39 cellular contexts compared by ENCODE assay signal in genomic region chr7:68581417-68581816, GRCh38.
"Had no signal": no experiment of that assay in that cellular context is flagged by ENCODE, and none has a peak within 500 bp of the region (broad histone marks: within the 10 kb centered on the region; RNA-seq: fewer than 3 reads in every experiment).

No MANE protein-coding gene starts in this region.

- H3K27ac ChIP-seq: adrenal gland, ascending aorta, body of pancreas, brain microvascular endothelial cell, breast epithelium, cardiac muscle cell had no signal

- H3K4me3 ChIP-seq: adrenal gland, ascending aorta, body of pancreas, breast epithelium, cardiac muscle cell had no signal

- H3K9me3 ChIP-seq: adrenal gland had no signal

- DNase-seq: activated effector memory CD4-positive, alpha-beta T cell treated with anti-CD3 and anti-CD28 coated beads, Interleukin-2, amount 50 U/mL, for 16 hours; activated effector memory CD4-positive, alpha-beta T cell treated with Interleukin-2 at 50 U/mL for 16 hours; activated gamma-delta T cell; activated gamma-delta T cell treated with Interleukin-2 at 50 U/mL for 16 hours; activated naive CD4-positive, alpha-beta T cell; activated naive CD4-positive, alpha-beta T cell treated with anti-CD3 and anti-CD28 coated beads for 36 hours; activated naive CD4-positive, alpha-beta T cell treated with anti-CD3 and anti-CD28 coated beads, Interleukin-2, amount 10 ng/mL, durations not matched to agents 7 days and 5 days; activated naive CD4-positive, alpha-beta T cell treated with anti-CD3 and anti-CD28 coated beads, Interleukin-2, amount 50 U/mL, for 16 hours; activated naive CD4-positive, alpha-beta T cell treated with Interleukin-2 at 50 U/mL for 16 hours; activated naive CD8-positive, alpha-beta T cell treated with anti-CD3 and anti-CD28 coated beads for 36 hours; activated naive CD8-positive, alpha-beta T cell treated with anti-CD3 and anti-CD28 coated beads, Interleukin-2, amount 10 ng/mL, durations not matched to agents 7 days and 5 days; activated naive CD8-positive, alpha-beta T cell treated with anti-CD3 and anti-CD28 coated beads, Interleukin-2, amount 50 U/mL, for 24 hours; activated T-cell treated with anti-CD3 and anti-CD28 coated beads, Interleukin-2, amount 50 U/mL, for 24 hours; activated T-cell treated with anti-CD3 and anti-CD28 coated beads, Interleukin-2, amount 50 U/mL, for 4 hours; activated T-cell treated with anti-CD3 and anti-CD28 coated beads, Interleukin-2, amount 50 U/mL, for 48 hours; activated T-cell treated with anti-CD3 and anti-CD28 coated beads, Interleukin-2, amount 50 U/mL, for 72 hours; adrenal gland; amniotic stem cell; amygdala; anterior cingulate cortex; aorta; body of pancreas; brain microvascular endothelial cell; caudate nucleus; central memory CD4-positive, alpha-beta T cell; cerebellar nuclear complex had no signal

- H3K4me1 ChIP-seq: adrenal gland, ascending aorta, body of pancreas, breast epithelium had no signal

- H3K27me3 Mint-ChIP-seq: activated naive CD4-positive, alpha-beta T cell treated with anti-CD3 and anti-CD28 coated beads, Interleukin-2, amount 10 ng/mL, durations not matched to agents 7 days and 5 days; activated naive CD4-positive, alpha-beta T cell treated with anti-CD3 and anti-CD28 coated beads, Interleukin-2, amount 50 U/mL, for 24 hours; activated naive CD8-positive, alpha-beta T cell; activated naive CD8-positive, alpha-beta T cell treated with anti-CD3 and anti-CD28 coated beads for 36 hours; activated naive CD8-positive, alpha-beta T cell treated with anti-CD3 and anti-CD28 coated beads, Interleukin-2, amount 10 ng/mL, durations not matched to agents 7 days and 5 days; activated naive CD8-positive, alpha-beta T cell treated with anti-CD3 and anti-CD28 coated beads, Interleukin-2, amount 50 U/mL, for 24 hours; activated T-cell treated with anti-CD3 and anti-CD28 coated beads, Interleukin-2, amount 50 U/mL, for 24 hours; activated T-helper 17 cell treated with anti-CD3 and anti-CD28 coated beads, Interleukin-2, amount 50 U/mL, for 72 hours; central memory CD8-positive, alpha-beta T cell had no signal

- H3K27ac Mint-ChIP-seq: activated naive CD4-positive, alpha-beta T cell treated with anti-CD3 and anti-CD28 coated beads for 36 hours; activated naive CD4-positive, alpha-beta T cell treated with anti-CD3 and anti-CD28 coated beads, Interleukin-2, amount 10 ng/mL, durations not matched to agents 7 days and 5 days; activated naive CD4-positive, alpha-beta T cell treated with anti-CD3 and anti-CD28 coated beads, Interleukin-2, amount 50 U/mL, for 24 hours; activated naive CD4-positive, alpha-beta T cell treated with anti-CD3 and anti-CD28 coated beads, Interleukin-2, amount 50 U/mL, for 72 hours; activated naive CD8-positive, alpha-beta T cell; activated naive CD8-positive, alpha-beta T cell treated with anti-CD3 and anti-CD28 coated beads for 36 hours; activated naive CD8-positive, alpha-beta T cell treated with anti-CD3 and anti-CD28 coated beads, Interleukin-2, amount 10 ng/mL, durations not matched to agents 7 days and 5 days; activated naive CD8-positive, alpha-beta T cell treated with anti-CD3 and anti-CD28 coated beads, Interleukin-2, amount 50 U/mL, for 24 hours; activated T-cell treated with anti-CD3 and anti-CD28 coated beads, Interleukin-2, amount 50 U/mL, for 24 hours; activated T-cell treated with anti-CD3 and anti-CD28 coated beads, Interleukin-2, amount 50 U/mL, for 72 hours; activated T-helper 1 cell treated with anti-CD3 and anti-CD28 coated beads, Interleukin-12 subunit alpha, Interleukin-12 subunit beta, Interleukin-2, Interleukin-4 antibody, amounts not matched to agents 30 ng/mL and 10 ng/mL and 1 ng/mL, durations not matched to agents 14 hours and 24 hours and 36 hours; activated T-helper 17 cell treated with anti-CD3 and anti-CD28 coated beads, Interleukin-2, amount 50 U/mL, for 72 hours; activated T-helper 2 cell treated with anti-CD3 and anti-CD28 coated beads, Interferon-gamma antibody, Interleukin-2, Interleukin-4, amounts not matched to agents 10 μg/mL and 5 μg/mL and 100 μg/mL, durations not matched to agents 14 hours and 24 hours and 36 hours; brain had no signal

- ATAC-seq: activated naive CD4-positive, alpha-beta T cell treated with anti-CD3 and anti-CD28 coated beads, Interleukin-2, amount 50 U/mL, for 72 hours; activated naive CD8-positive, alpha-beta T cell treated with anti-CD3 and anti-CD28 coated beads, Interleukin-2, amount 50 U/mL, for 24 hours; activated T-cell treated with anti-CD3 and anti-CD28 coated beads, Interleukin-2, amount 50 U/mL, for 4 hours; activated T-cell treated with anti-CD3 and anti-CD28 coated beads, Interleukin-2, amount 50 U/mL, for 72 hours; activated T-helper 17 cell treated with anti-CD3 and anti-CD28 coated beads, Interleukin-2, amount 50 U/mL, for 72 hours; body of pancreas had no signal

- FAIRE-seq: astrocyte, bronchial epithelial cell had no signal

- H3K4me3 Mint-ChIP-seq: activated naive CD4-positive, alpha-beta T cell treated with anti-CD3 and anti-CD28 coated beads for 36 hours; activated naive CD4-positive, alpha-beta T cell treated with anti-CD3 and anti-CD28 coated beads, Interleukin-2, amount 10 ng/mL, durations not matched to agents 7 days and 5 days; activated naive CD4-positive, alpha-beta T cell treated with anti-CD3 and anti-CD28 coated beads, Interleukin-2, amount 50 U/mL, for 24 hours; activated naive CD8-positive, alpha-beta T cell; activated naive CD8-positive, alpha-beta T cell treated with anti-CD3 and anti-CD28 coated beads for 36 hours; activated naive CD8-positive, alpha-beta T cell treated with anti-CD3 and anti-CD28 coated beads, Interleukin-2, amount 10 ng/mL, durations not matched to agents 7 days and 5 days; activated naive CD8-positive, alpha-beta T cell treated with anti-CD3 and anti-CD28 coated beads, Interleukin-2, amount 50 U/mL, for 24 hours; activated T-cell treated with anti-CD3 and anti-CD28 coated beads, Interleukin-2, amount 50 U/mL, for 24 hours; activated T-cell treated with anti-CD3 and anti-CD28 coated beads, Interleukin-2, amount 50 U/mL, for 4 hours; activated T-cell treated with anti-CD3 and anti-CD28 coated beads, Interleukin-2, amount 50 U/mL, for 72 hours; activated T-helper 1 cell treated with anti-CD3 and anti-CD28 coated beads, Interleukin-12 subunit alpha, Interleukin-12 subunit beta, Interleukin-2, Interleukin-4 antibody, amounts not matched to agents 30 ng/mL and 10 ng/mL and 1 ng/mL, durations not matched to agents 14 hours and 24 hours and 36 hours; activated T-helper 17 cell treated with anti-CD3 and anti-CD28 coated beads, Interleukin-2, amount 50 U/mL, for 72 hours; brain; central memory CD8-positive, alpha-beta T cell had no signal

- H3K36me3 ChIP-seq: adrenal gland, ascending aorta, brain microvascular endothelial cell, breast epithelium, cardiac muscle cell had no signal

- H3K27me3 ChIP-seq: adrenal gland, ascending aorta, body of pancreas, brain microvascular endothelial cell, breast epithelium, cardiac muscle cell had no signal

- H3K36me3 Mint-ChIP-seq: activated naive CD4-positive, alpha-beta T cell treated with anti-CD3 and anti-CD28 coated beads, Interleukin-2, amount 10 ng/mL, durations not matched to agents 7 days and 5 days; activated naive CD4-positive, alpha-beta T cell treated with anti-CD3 and anti-CD28 coated beads, Interleukin-2, amount 50 U/mL, for 24 hours; activated naive CD8-positive, alpha-beta T cell; activated naive CD8-positive, alpha-beta T cell treated with anti-CD3 and anti-CD28 coated beads for 36 hours; brain had no signal

- H3K4me1 Mint-ChIP-seq: activated naive CD4-positive, alpha-beta T cell treated with anti-CD3 and anti-CD28 coated beads, Interleukin-2, amount 10 ng/mL, durations not matched to agents 7 days and 5 days; activated naive CD4-positive, alpha-beta T cell treated with anti-CD3 and anti-CD28 coated beads, Interleukin-2, amount 50 U/mL, for 24 hours; activated naive CD8-positive, alpha-beta T cell treated with anti-CD3 and anti-CD28 coated beads for 36 hours; activated naive CD8-positive, alpha-beta T cell treated with anti-CD3 and anti-CD28 coated beads, Interleukin-2, amount 10 ng/mL, durations not matched to agents 7 days and 5 days; activated naive CD8-positive, alpha-beta T cell treated with anti-CD3 and anti-CD28 coated beads, Interleukin-2, amount 50 U/mL, for 24 hours; activated T-helper 17 cell treated with anti-CD3 and anti-CD28 coated beads, Interleukin-2, amount 50 U/mL, for 72 hours; brain; central memory CD8-positive, alpha-beta T cell had no signal
